Comparison of ENCODE assay signal across 24 cellular contexts in genomic region chr3:81443457-81443782, GRCh38.
"Had no signal": no experiment of that assay in that cellular context is flagged by ENCODE, and none has a peak within 500 bp of the region (broad histone marks: within the 10 kb centered on the region; RNA-seq: fewer than 3 reads in every experiment).

No MANE protein-coding gene starts in this region.

- H3K4me3 Mint-ChIP-seq: activated CD4-positive, alpha-beta T cell treated with anti-CD3 and anti-CD28 coated beads, Interleukin-2, amount 10 ng/mL, durations not matched to agents 24 days and 14 days; activated naive CD8-positive, alpha-beta T cell treated with anti-CD3 and anti-CD28 coated beads, Interleukin-2, amount 10 ng/mL, durations not matched to agents 7 days and 5 days; naive B cell; neural progenitor cell; type B pancreatic cell had no signal

- H3K9me3 ChIP-seq: colonic mucosa had no signal

- H3K27me3 Mint-ChIP-seq: activated CD4-positive, alpha-beta T cell treated with anti-CD3 and anti-CD28 coated beads, Interleukin-2, amount 10 ng/mL, durations not matched to agents 24 days and 14 days; activated naive CD8-positive, alpha-beta T cell treated with anti-CD3 and anti-CD28 coated beads, Interleukin-2, amount 10 ng/mL, durations not matched to agents 7 days and 5 days; type B pancreatic cell had no signal

- H3K27ac Mint-ChIP-seq: activated CD4-positive, alpha-beta T cell treated with anti-CD3 and anti-CD28 coated beads, Interleukin-2, amount 10 ng/mL, durations not matched to agents 24 days and 14 days; activated naive CD8-positive, alpha-beta T cell treated with anti-CD3 and anti-CD28 coated beads, Interleukin-2, amount 10 ng/mL, durations not matched to agents 7 days and 5 days; naive B cell; neural progenitor cell; type B pancreatic cell had no signal

- FAIRE-seq: endothelial cell of umbilical vein had no signal

- H3K36me3 Mint-ChIP-seq: activated naive CD8-positive, alpha-beta T cell treated with anti-CD3 and anti-CD28 coated beads, Interleukin-2, amount 10 ng/mL, durations not matched to agents 7 days and 5 days; naive B cell; neural progenitor cell; type B pancreatic cell had no signal

- H3K4me3 ChIP-seq: colonic mucosa, lung, neural progenitor cell, skin epidermis had no signal

- H3K4me2 ChIP-seq: neural progenitor cell had no signal

- H3K9me3 Mint-ChIP-seq: activated CD4-positive, alpha-beta T cell treated with anti-CD3 and anti-CD28 coated beads, Interleukin-2, amount 10 ng/mL, durations not matched to agents 24 days and 14 days; activated naive CD8-positive, alpha-beta T cell treated with anti-CD3 and anti-CD28 coated beads, Interleukin-2, amount 10 ng/mL, durations not matched to agents 7 days and 5 days; neural progenitor cell had no signal

- H3K36me3 ChIP-seq: colonic mucosa, neural progenitor cell had no signal

- H3K9ac ChIP-seq: neural progenitor cell had no signal

- H3K4me1 ChIP-seq: colonic mucosa had no signal

- H3K27me3 ChIP-seq: colonic mucosa, neural progenitor cell had no signal

- H3K4me1 Mint-ChIP-seq: activated CD4-positive, alpha-beta T cell treated with anti-CD3 and anti-CD28 coated beads, Interleukin-2, amount 10 ng/mL, durations not matched to agents 24 days and 14 days; activated naive CD8-positive, alpha-beta T cell treated with anti-CD3 and anti-CD28 coated beads, Interleukin-2, amount 10 ng/mL, durations not matched to agents 7 days and 5 days; naive B cell; neural progenitor cell had no signal

- DNase-seq: activated CD4-positive, alpha-beta T cell treated with anti-CD3 and anti-CD28 coated beads, Interleukin-2, amount 10 ng/mL, durations not matched to agents 24 days and 14 days; activated CD4-positive, CD25-positive, alpha-beta regulatory T cell; activated naive CD4-positive, alpha-beta T cell; activated naive CD8-positive, alpha-beta T cell treated with anti-CD3 and anti-CD28 coated beads, Interleukin-2, amount 10 ng/mL, durations not matched to agents 7 days and 5 days; activated T-cell treated with anti-CD3 and anti-CD28 coated beads for 4 hours; anterior cingulate cortex; caudate nucleus; colonic mucosa; effector CD8-positive, alpha-beta T cell; foreskin melanocyte; head of caudate nucleus; left cardiac atrium; naive B cell; retina; stimulated activated CD4-positive, alpha-beta T cell treated with anti-CD3 and anti-CD28 coated beads, Interleukin-15, amount 100 ng/mL, for 24 hours; stimulated activated CD4-positive, alpha-beta T cell treated with anti-CD3 and anti-CD28 coated beads, Interleukin-4, amount 100 ng/mL, for 24 hours; stimulated activated naive CD4-positive, alpha-beta T cell; substantia nigra; SW 1271 had no signal

- H3K27ac ChIP-seq: colonic mucosa, neural progenitor cell had no signal
